Comparison of ENCODE assay signal across 8 cellular contexts in genomic region chr12:110123861-110124183, GRCh38. TPM values are rescaled to one million over a fixed set of nuclear protein-coding genes. Genes with fewer than 3 reads are reported as not detected.
DNase-seq lines count a peak whose midpoint lies in the region; ATAC-seq and TF ChIP-seq lines count a peak whose summit lies in the region.

No MANE protein-coding gene starts in this region.

- peak overlapping the region; percentile 85 for H3K27ac Mint-ChIP-seq in Caco-2 (ENCODE audit: unreplicated experiment)

- CTCF ChIA-PET in Caco-2 (lab: Charles Lee) (interaction anchor here (0.5 to 1.1 kb wide), 10 partner anchors 9 to 661 kb away, joined by 3 to 5 read pairs (median 3); no protein-coding TSS in a partner anchor), PC-3 (lab: Charles Lee) (interaction anchor here (0.5 to 0.9 kb wide), 3 partner anchors 11 to 308 kb away, joined by 3 to 15 read pairs (median 6); no protein-coding TSS in a partner anchor)

- POLR2A ChIA-PET in Caco-2 (lab: Charles Lee) (interaction anchor here (0.5 to 1.0 kb wide), 5 partner anchors 15 to 344 kb away, joined by 3 to 4 read pairs (median 3); partner anchors contain the start of gene GPN3), PC-3 (lab: Charles Lee; ENCODE audit: unreplicated experiment) (interaction anchor here (0.5 to 0.9 kb wide), 5 partner anchors 11 to 926 kb away, joined by 3 to 10 read pairs (median 4); no protein-coding TSS in a partner anchor)

- H3K79me2 ChIP-seq in PC-3 (ENCODE audit: low read length) (peaks cover 7% of the 10 kb centered on the region; the same call in 1 of the 2 replicates), mesendoderm (ENCODE audit: control insufficient read depth, insufficient read depth, low read length) (no peaks in the 10 kb centered on the region)

- H3K4me3 ChIP-seq in Caco-2 (ENCODE audit: low read depth, low read length) (0 out of 2 replicates have a peak overlapping the region, but pooled peaks have one; percentile 15), PC-3 (ENCODE audit: low read length) (peak overlapping the region; percentile 10; the same call in 1 of the 2 replicates), mesendoderm (ENCODE audit: low read length) (no peak overlapping the region)

- no peak overlapping the region for H3K23ac ChIP-seq in mesendoderm (ENCODE audit: low read length)

- H3K4ac ChIP-seq in mesendoderm (ENCODE audit: low read depth, low read length): no peak overlapping the region

- no peaks in the 10 kb centered on the region for H3F3A ChIP-seq in PC-3 (ENCODE audit: low read length, unreplicated experiment)

- no peak overlapping the region for H2BK15ac ChIP-seq in mesendoderm (replicated peaks; ENCODE audit: low read depth)

- peak overlapping the region; percentile 51 for H3K4me2 ChIP-seq in PC-3 (ENCODE audit: low read length)
- H3K4me2 ChIP-seq in mesendoderm (ENCODE audit: low read length): peak overlapping the region; percentile 12

- in situ Hi-C loops in GM13976 (cut with MboI; ENCODE audit: low sequenced_read_pairs, unreplicated experiment): no loop called here

- no CpG with 5 or more reads among the region's 15 CpGs for WGBS in mesendoderm (ENCODE audit: extremely low coverage, insufficient coverage, low lambda C conversion rate)

- H4K5ac ChIP-seq in mesendoderm (ENCODE audit: low read length): no peak overlapping the region

- H3K27me3 ChIP-seq in Caco-2 (replicated peaks; ENCODE audit: control insufficient read depth, insufficient read depth, low read length) (no peaks in the 10 kb centered on the region), PC-3 (ENCODE audit: low read length) (no peaks in the 10 kb centered on the region), mesendoderm (ENCODE audit: insufficient read depth, low read length, poor library complexity) (no peaks in the 10 kb centered on the region)

- no peaks in the 10 kb centered on the region for H3K27me3 Mint-ChIP-seq in Caco-2 (ENCODE audit: insufficient read depth, unreplicated experiment)

- no TSS peak for BruUV-seq in Caco-2 (replicated peaks; lab: Mats Ljungman, UMichigan)
- no TSS peak for BruUV-seq in PC-3 (replicated peaks; lab: Mats Ljungman, UMichigan)

- no peaks in the 10 kb centered on the region for H4K20me1 ChIP-seq in PC-3 (ENCODE audit: low read length)

- peak overlapping the region; percentile 78 for H3K4me3 Mint-ChIP-seq in Caco-2 (ENCODE audit: unreplicated experiment)

- no peaks in the 10 kb centered on the region for H3K4me1 Mint-ChIP-seq in Caco-2 (ENCODE audit: low read depth, unreplicated experiment)

- no peak for TF ChIP-seq CTCF in Caco-2 (IDR thresholded peaks at IDR 0.05; ENCODE audit: insufficient read depth in 1 of 2, low read depth in 1 of 2, low read length in 1 of 2, severe bottlenecking in 1 of 2, unreplicated experiment in 1 of 2)
- no peak for TF ChIP-seq CTCF in PC-3 (conservative IDR thresholded peaks at IDR 0.05; ENCODE audit: low read depth, low read length)
- no peak for TF ChIP-seq CTCF in GM13976 (IDR thresholded peaks at IDR 0.05; ENCODE audit: borderline replicate concordance, control extremely low read depth, extremely low read depth, insufficient read depth, missing control alignments)

- DNase-seq in Caco-2 (no peak), PC-3 (no peak), mesendoderm (no peak), GM13976 (ENCODE audit: low spot score) (no peak), HUDEP-2 (lab: John Stamatoyannopoulos, UW; ENCODE audit: unreplicated experiment in 76 of 76) (no peak), NCI-H2227 (lab: John Stamatoyannopoulos, UW; ENCODE audit: unreplicated experiment) (no peak)

- no peak overlapping the region for H3K18ac ChIP-seq in mesendoderm (ENCODE audit: low read length)

- no peaks in the 10 kb centered on the region for H3K9me2 ChIP-seq in PC-3 (replicated peaks; ENCODE audit: low read length)

- no peak overlapping the region for H2BK5ac ChIP-seq in mesendoderm (ENCODE audit: low read length)

- intact Hi-C loops in Caco-2 (cut with micrococcal nuclease; ENCODE audit: unreplicated experiment): loop anchor here (5.0 kb wide), 1 partner anchor 158 kb away; the partner anchor contains the start of gene ATP2A2
- intact Hi-C loops in PC-3 (cut with micrococcal nuclease): loop anchor here (1.0 to 2.0 kb wide), 2 partner anchors 100 to 157 kb away; partner anchors contain the start of gene ATP2A2

- H3K9me3 ChIP-seq in Caco-2: no peaks in the 10 kb centered on the region
- H3K9me3 ChIP-seq in PC-3 (ENCODE audit: low read length): no peaks in the 10 kb centered on the region

- peak overlapping the region; percentile 54 for H3K56ac ChIP-seq in mesendoderm (ENCODE audit: low read length)

- H3K9me3 Mint-ChIP-seq in Caco-2 (ENCODE audit: unreplicated experiment): no peaks in the 10 kb centered on the region

- no peak overlapping the region for H2AK5ac ChIP-seq in mesendoderm (ENCODE audit: low read length)

- H3K27ac ChIP-seq in PC-3 (ENCODE audit: low read length): no peak overlapping the region
- H3K27ac ChIP-seq in mesendoderm (ENCODE audit: low read depth, low read length): no peak overlapping the region

- H3K79me1 ChIP-seq in mesendoderm (ENCODE audit: low read length): no peaks in the 10 kb centered on the region

- ATAC-seq in GM21717 (IDR thresholded peaks at IDR 0.05; ENCODE audit: unreplicated experiment): peak; percentile 48
- ATAC-seq in PC-3: no peak; the same call in 1 of the 2 replicates
- ATAC-seq in HG03097 (IDR thresholded peaks at IDR 0.05; ENCODE audit: low FRiP score, unreplicated experiment): no peak

- no peaks in the 10 kb centered on the region for H3K4me1 ChIP-seq in Caco-2
- H3K4me1 ChIP-seq in PC-3 (ENCODE audit: insufficient read depth, low read length): peaks cover 6% of the 10 kb centered on the region
- no peaks in the 10 kb centered on the region for H3K4me1 ChIP-seq in mesendoderm (ENCODE audit: control insufficient read depth, low read depth, low read length)

- H2AFZ ChIP-seq in PC-3 (ENCODE audit: low read length): peak overlapping the region; percentile 56

- no peak overlapping the region for H4K8ac ChIP-seq in mesendoderm (ENCODE audit: low read depth, low read length)

- no peak overlapping the region for H3K9ac ChIP-seq in PC-3 (ENCODE audit: low read length)
- H3K9ac ChIP-seq in mesendoderm (ENCODE audit: low read length): no peak overlapping the region

- H3K36me3 ChIP-seq in Caco-2 (ENCODE audit: control insufficient read depth, insufficient read depth, low read length) (no peaks in the 10 kb centered on the region), PC-3 (ENCODE audit: low read depth, low read length) (0 out of 2 replicates have a peak, but pooled peaks cover 1% of the 10 kb centered on the region), mesendoderm (ENCODE audit: control insufficient read depth, insufficient read depth, low read length) (no peaks in the 10 kb centered on the region)

- no peak overlapping the region for H2BK120ac ChIP-seq in mesendoderm (ENCODE audit: low read depth, low read length)

- no peaks in the 10 kb centered on the region for H3K36me3 Mint-ChIP-seq in Caco-2 (ENCODE audit: insufficient read depth, unreplicated experiment)

RNA-seq across cellular contexts. Expression of gene IFT81, which starts 0.3 kb away (rescaled TPM):
- total RNA-seq in Caco-2 (2022) (5.9 and 6.3 TPM in 2 replicates), PC-3 (2014; rRNA removed) (7.2 and 10.1 TPM in 2 replicates)
- polyA plus RNA-seq in mesendoderm (2013, experiment 1 of 2): 7.0 TPM
- 6.3 TPM for polyA plus RNA-seq in mesendoderm (2013, experiment 2 of 2)
